Comparison of ENCODE assay signal across 13 cellular contexts in the genomic region with DNA sequence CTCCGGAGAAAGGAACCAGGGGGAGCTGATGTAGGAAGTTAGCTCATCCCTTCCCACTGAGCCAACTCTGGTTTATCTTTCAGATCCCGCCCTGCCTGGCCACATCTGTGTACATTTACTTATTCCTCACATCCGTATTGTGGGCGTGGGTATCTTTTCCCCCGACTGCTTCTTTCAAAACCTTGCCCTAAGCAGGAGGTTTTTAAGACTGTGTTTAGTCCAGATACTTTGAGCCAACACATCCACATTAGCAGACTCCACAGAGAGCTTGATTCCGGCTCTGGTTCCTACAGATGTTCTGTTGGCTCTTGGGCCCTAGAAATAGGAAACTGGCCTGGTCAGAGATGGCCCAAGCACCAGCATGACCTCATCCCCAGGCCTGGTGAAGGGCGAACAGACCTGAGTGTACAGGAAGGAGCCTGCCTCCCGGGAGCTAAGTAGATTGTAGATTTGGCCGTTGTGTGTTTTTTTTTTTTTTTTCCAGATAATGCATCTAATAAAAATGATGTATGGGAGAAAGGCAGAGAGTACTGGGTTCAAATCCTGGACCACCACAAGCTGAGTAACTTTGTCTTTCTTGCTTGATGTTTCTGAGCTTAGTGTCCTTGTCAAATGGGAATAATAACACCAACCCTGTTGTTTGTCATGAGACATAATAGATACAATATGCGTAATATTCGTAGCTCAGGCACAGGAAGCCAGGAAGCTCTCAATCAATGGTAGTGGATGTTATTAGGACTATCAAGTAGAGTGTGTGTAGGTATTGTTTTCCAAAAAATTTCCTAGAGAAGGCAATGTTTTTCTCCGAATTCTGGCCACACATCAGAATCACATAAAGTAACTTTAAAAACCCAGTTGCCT.
A peak's percentile ranks its signal among the peaks of the same experiment; 100 is the strongest.
DNase-seq lines count a peak whose midpoint lies in the region; ATAC-seq and TF ChIP-seq lines count a peak whose summit lies in the region.
"Had no signal": no experiment of that assay in that cellular context is flagged by ENCODE, and none has a peak within 500 bp of the region (broad histone marks: within the 10 kb centered on the region; RNA-seq: fewer than 3 reads in every experiment).

No MANE protein-coding gene starts in this region.

- H3K27me3 Mint-ChIP-seq in CD4-positive, alpha-beta memory T cell: no peaks in the 10 kb centered on the region
- H3K27me3 Mint-ChIP-seq: activated CD8-positive, alpha-beta T cell treated with anti-CD3 and anti-CD28 coated beads for 36 hours; activated naive CD8-positive, alpha-beta T cell treated with anti-CD3 and anti-CD28 coated beads, Interleukin-2, amount 50 U/mL, for 24 hours; CD4-positive, alpha-beta T cell; stimulated activated naive B cell treated with anti-CD40 and anti-IgM and Interleukin-4, amounts not matched to agents 10 μg/mL and 1 μg/mL and 100 μg/mL, for 72 hours had no signal

- peaks cover 0 to 14% (median 6%) of the 10 kb centered on the region in 8 donors for H3K9me3 Mint-ChIP-seq in CD4-positive, alpha-beta memory T cell

- intact Hi-C loops in adrenal gland (cut with DNase I): no loop called here
- intact Hi-C loops in left ventricle myocardium inferior (cut with micrococcal nuclease): no loop called here
- intact Hi-C loops in sigmoid colon (cut with DNase I): no loop called here
- intact Hi-C loops in CD4-positive, alpha-beta memory T cell (cut with micrococcal nuclease): no loop called here

- H3K4me1 Mint-ChIP-seq in CD4-positive, alpha-beta memory T cell: peaks cover 0 to 8% (median 4%) of the 10 kb centered on the region in 4 donors

- CTCF ChIA-PET in CD4-positive, alpha-beta memory T cell (lab: Charles Lee; ENCODE audit: partially characterized antibody): interaction anchor here (1.0 kb wide), 1 partner anchor 101 kb away, joined by 3 read pairs; no protein-coding TSS in a partner anchor

- H3K27ac Mint-ChIP-seq in CD4-positive, alpha-beta memory T cell: no peak overlapping the region
- H3K27ac Mint-ChIP-seq: activated CD8-positive, alpha-beta T cell treated with anti-CD3 and anti-CD28 coated beads for 36 hours; activated naive CD8-positive, alpha-beta T cell treated with anti-CD3 and anti-CD28 coated beads, Interleukin-2, amount 50 U/mL, for 24 hours; CD4-positive, alpha-beta T cell had no signal

- peaks cover 0 to 6% of the 10 kb centered on the region in 2 donors for H3K36me3 Mint-ChIP-seq in CD4-positive, alpha-beta memory T cell

- no peak for TF ChIP-seq CTCF in adrenal gland (IDR thresholded peaks at IDR 0.05)
- TF ChIP-seq CTCF in left ventricle myocardium inferior (IDR thresholded peaks at IDR 0.05; ENCODE audit: borderline replicate concordance): no peak
- no peak for TF ChIP-seq CTCF in sigmoid colon (IDR thresholded peaks at IDR 0.05)

- H3K27me3 ChIP-seq in adrenal gland (no peaks in the 10 kb centered on the region), left ventricle myocardium inferior (ENCODE audit: low read depth) (no peaks in the 10 kb centered on the region), sigmoid colon (no peaks in the 10 kb centered on the region)
- H3K27me3 ChIP-seq in CD4-positive, alpha-beta memory T cell (ENCODE audit: insufficient read depth, low read length): no peaks in the 10 kb centered on the region

- no peaks in the 10 kb centered on the region for H3K9me3 ChIP-seq in adrenal gland (replicated peaks in 1 of 3)
- H3K9me3 ChIP-seq in left ventricle myocardium inferior (replicated peaks): peaks cover 5% of the 10 kb centered on the region
- H3K9me3 ChIP-seq in sigmoid colon: no peaks in the 10 kb centered on the region
- no peaks in the 10 kb centered on the region for H3K9me3 ChIP-seq in CD4-positive, alpha-beta memory T cell (ENCODE audit: control insufficient read depth in 1 of 2, low read length in 2 of 2)

- DNase-seq in Daoy (ENCODE audit: low read depth): peak; percentile 71
- DNase-seq in adrenal gland: peak in 5 of 7 donors; percentile 11 to 78 (median 25)
- DNase-seq in left ventricle myocardium inferior: peak; percentile 69
- DNase-seq in sigmoid colon: peak; percentile 84
- DNase-seq in globus pallidus (ENCODE audit: low spot score): no peak
- DNase-seq in DMS79 treated with DMSO at 0.1 percent for 48 hours (lab: John Stamatoyannopoulos, UW): no peak
- no peak for DNase-seq in CD4-positive, alpha-beta memory T cell
- DNase-seq: activated CD8-positive, alpha-beta T cell treated with anti-CD3 and anti-CD28 coated beads for 36 hours; activated naive CD8-positive, alpha-beta T cell treated with anti-CD3 and anti-CD28 coated beads, Interleukin-2, amount 50 U/mL, for 24 hours; CD4-positive, alpha-beta T cell; NCI-H526 treated with DMSO at 0.1 percent for 48 hours; stimulated activated naive B cell treated with anti-CD40 and anti-IgM and Interleukin-4, amounts not matched to agents 10 μg/mL and 1 μg/mL and 100 μg/mL, for 72 hours had no signal

- no peaks in the 10 kb centered on the region for H3K36me3 ChIP-seq in adrenal gland (replicated peaks in 1 of 2)
- H3K36me3 ChIP-seq in left ventricle myocardium inferior: no peaks in the 10 kb centered on the region
- H3K36me3 ChIP-seq in sigmoid colon: no peaks in the 10 kb centered on the region
- H3K36me3 ChIP-seq in CD4-positive, alpha-beta memory T cell (ENCODE audit: insufficient read depth, low read length): no peaks in the 10 kb centered on the region

- H3K4me3 Mint-ChIP-seq in CD4-positive, alpha-beta memory T cell: no peak overlapping the region
- H3K4me3 Mint-ChIP-seq: activated CD8-positive, alpha-beta T cell treated with anti-CD3 and anti-CD28 coated beads for 36 hours; activated naive CD8-positive, alpha-beta T cell treated with anti-CD3 and anti-CD28 coated beads, Interleukin-2, amount 50 U/mL, for 24 hours; CD4-positive, alpha-beta T cell; stimulated activated naive B cell treated with anti-CD40 and anti-IgM and Interleukin-4, amounts not matched to agents 10 μg/mL and 1 μg/mL and 100 μg/mL, for 72 hours had no signal

- H3K4me1 ChIP-seq in adrenal gland (replicated peaks in 1 of 2): peaks cover 0 to 13% of the 10 kb centered on the region in 2 donors
- H3K4me1 ChIP-seq in left ventricle myocardium inferior: peaks cover 40% of the 10 kb centered on the region
- peaks cover 0 to 49% (median 34%) of the 10 kb centered on the region in 4 donors for H3K4me1 ChIP-seq in sigmoid colon
- H3K4me1 ChIP-seq in CD4-positive, alpha-beta memory T cell (ENCODE audit: insufficient read depth, low read length): no peaks in the 10 kb centered on the region

- H3K27ac ChIP-seq in adrenal gland (peak overlapping the region in 1 of 5 donors; percentile 52), left ventricle myocardium inferior (replicated peaks) (peak overlapping the region; percentile 78), sigmoid colon (peak overlapping the region; percentile 34 to 59 (median 44))
- no peak overlapping the region for H3K27ac ChIP-seq in CD4-positive, alpha-beta memory T cell (ENCODE audit: low read depth, low read length)

- no peak for TF ChIP-seq EP300 in sigmoid colon (IDR thresholded peaks at IDR 0.05)

- no peak overlapping the region for H3K4me3 ChIP-seq in adrenal gland
- H3K4me3 ChIP-seq in left ventricle myocardium inferior: no peak overlapping the region
- H3K4me3 ChIP-seq in sigmoid colon: no peak overlapping the region
- H3K4me3 ChIP-seq in CD4-positive, alpha-beta memory T cell (ENCODE audit: low read length in 2 of 2): no peak overlapping the region

- POLR2A ChIA-PET in CD4-positive, alpha-beta memory T cell (lab: Charles Lee; ENCODE audit: partially characterized antibody): no interaction called here

- WGBS in adrenal gland, 4 donors: 70 to 77% (median 73%) methylated on average over 12 of the region's 12 CpGs
- WGBS in sigmoid colon, 2 donors: 51 to 69% methylated on average over 12 of the region's 12 CpGs

- ATAC-seq in GM21360 (IDR thresholded peaks at IDR 0.05; ENCODE audit: unreplicated experiment): no peak
- ATAC-seq: activated CD8-positive, alpha-beta T cell treated with anti-CD3 and anti-CD28 coated beads for 36 hours; activated naive CD8-positive, alpha-beta T cell treated with anti-CD3 and anti-CD28 coated beads, Interleukin-2, amount 50 U/mL, for 24 hours; stimulated activated naive B cell treated with anti-CD40 and anti-IgM and Interleukin-4, amounts not matched to agents 10 μg/mL and 1 μg/mL and 100 μg/mL, for 72 hours had no signal

- no peak for TF ChIP-seq POLR2A in adrenal gland (IDR thresholded peaks at IDR 0.05)
- TF ChIP-seq POLR2A in sigmoid colon (IDR thresholded peaks at IDR 0.05): no peak

Comparison
In these comparisons a context has a peak if more than half of its experiments do, and no peak if none do; other contexts are left out.
1. DNase-seq: peak in Daoy (single experiment), adrenal gland (5 of 7), left ventricle myocardium inferior (single experiment) and sigmoid colon (single experiment); none in globus pallidus (single experiment), DMS79 treated with DMSO at 0.1 percent for 48 hours (single experiment) and CD4-positive, alpha-beta memory T cell (0 of 5).